In genomic region chr12:124499873-124500231, GRCh38 we compare ENCODE assay signal across 1 cellular context.
TF ChIP-seq lines count a peak whose summit lies in the region.

No MANE protein-coding gene starts in this region.

TF ChIP-seq in WTC11, 78 proteins besides CTCF, POLR2A, EP300 and RAD21 (continued from another document):
- TF ChIP-seq STAT6 (CRISPR knock-in tag; conservative IDR thresholded peaks at IDR 0.05; ENCODE audit: low read depth) = no peak
TF ChIP-seq in WTC11: peak in this region for 1.
